17 cellular contexts compared by ENCODE assay signal in the genomic region with DNA sequence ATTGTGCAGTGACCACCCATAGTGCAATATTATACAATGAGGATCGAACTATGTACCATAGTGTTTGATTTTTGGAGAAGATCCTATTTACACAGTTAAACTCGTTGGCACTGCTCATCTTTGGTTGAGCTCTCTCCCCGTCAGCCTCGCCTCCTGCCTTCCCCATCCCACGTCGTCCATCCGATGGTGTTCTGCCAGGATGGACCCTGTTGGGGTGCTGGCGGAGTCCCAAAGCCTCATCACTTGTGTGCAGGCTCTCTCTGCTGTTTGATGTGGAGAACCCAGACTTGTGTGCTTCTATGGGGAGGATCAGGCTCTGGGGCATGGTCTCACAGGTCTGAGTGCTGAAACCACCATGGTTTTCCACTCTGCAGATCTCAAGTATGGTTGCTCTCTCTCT.
"Had no signal": no experiment of that assay in that cellular context is flagged by ENCODE, and none has a peak within 500 bp of the region (broad histone marks: within the 10 kb centered on the region; RNA-seq: fewer than 3 reads in every experiment).

No MANE protein-coding gene starts in this region.

- H3K4me3 ChIP-seq: dorsolateral prefrontal cortex, heart right ventricle, right atrium auricular region, stomach, thoracic aorta, uterus had no signal

- H3K27ac ChIP-seq: dorsolateral prefrontal cortex, heart right ventricle, right atrium auricular region had no signal

- H3K9me3 Mint-ChIP-seq: type B pancreatic cell had no signal

- DNase-seq: cortex of kidney; effector CD8-positive, alpha-beta T cell; heart right ventricle; hypothalamus; kidney glomerular epithelial cell; nephron progenitor cell; posterior cingulate gyrus; small intestine; stimulated activated CD4-positive, alpha-beta T cell treated with anti-CD3 and anti-CD28 coated beads, Interleukin-12 subunit alpha, Interleukin-12 subunit beta, amount 100 ng/mL, for 4 hours; stimulated activated naive CD4-positive, alpha-beta T cell; stomach; uterus had no signal

- H3K27ac Mint-ChIP-seq: nephron progenitor cell had no signal

- H3K9me3 ChIP-seq: heart right ventricle, right atrium auricular region, stomach, thoracic aorta, uterus had no signal

- H3K4me3 Mint-ChIP-seq: nephron progenitor cell, type B pancreatic cell had no signal

- ATAC-seq: esophagus mucosa, heart right ventricle had no signal

- H3K36me3 ChIP-seq: uterus had no signal

- H3K4me1 ChIP-seq: uterus had no signal

- H3K27me3 Mint-ChIP-seq: type B pancreatic cell had no signal

- H3K27me3 ChIP-seq: dorsolateral prefrontal cortex, heart right ventricle, right atrium auricular region, stomach, uterus had no signal
